1 cellular context compared by ENCODE assay signal in the genomic region with DNA sequence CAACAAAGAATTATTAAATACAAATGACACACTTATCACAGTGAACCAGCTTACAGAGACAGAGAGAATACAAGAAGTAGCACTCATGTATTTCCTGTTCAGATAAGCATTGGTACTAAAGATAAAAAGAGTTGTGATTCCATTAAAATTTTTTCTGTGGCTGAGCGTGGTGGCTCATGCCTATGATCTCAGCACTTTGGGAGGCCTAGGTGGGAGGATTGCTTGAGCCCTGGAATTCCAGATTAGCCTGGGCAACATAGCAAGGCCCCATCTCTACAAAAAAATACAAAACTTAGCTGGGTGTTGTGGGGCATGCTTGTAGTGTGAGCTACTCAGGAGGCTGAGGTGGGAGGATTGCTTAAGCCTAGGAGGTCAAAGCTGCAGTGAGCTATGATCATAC.
A peak's percentile ranks its signal among the peaks of the same experiment; 100 is the strongest.
TF ChIP-seq lines count a peak whose summit lies in the region.

No MANE protein-coding gene starts in this region.

TF ChIP-seq in K562, 482 proteins besides CTCF, POLR2A, EP300 and RAD21 (continued from another document and continues in another):
- TF ChIP-seq SMARCC2 (IDR thresholded peaks at IDR 0.05; ENCODE audit: low read depth) (no peak), FOXA3 (CRISPR knock-in tag; conservative IDR thresholded peaks at IDR 0.05 in 1 of 2, IDR thresholded peaks at IDR 0.05 in 1 of 2) (no peak), ZNF239 (CRISPR knock-in tag; IDR thresholded peaks at IDR 0.05) (no peak), HDAC1 (IDR thresholded peaks at IDR 0.05) (no peak), ZNF707 (CRISPR knock-in tag; conservative IDR thresholded peaks at IDR 0.05) (no peak), ZNF75A (CRISPR knock-in tag; IDR thresholded peaks at IDR 0.05) (no peak), KLF16 (IDR thresholded peaks at IDR 0.05) (0 out of 2 replicates have a peak, but pooled peaks have one; percentile 10), CBX3 (IDR thresholded peaks at IDR 0.05; ENCODE audit: borderline replicate concordance in 1 of 2, low read length in 2 of 2) (0 out of 3 replicates have a peak, but pooled peaks of 1 of the 2 experiments have one; percentile 23), NCOR1 (IDR thresholded peaks at IDR 0.05) (peak; percentile 54; the same call in 1 of the 2 replicates), PML (IDR thresholded peaks at IDR 0.05; ENCODE audit: low read length) (no peak), PTTG1 (tag; IDR thresholded peaks at IDR 0.05; ENCODE audit: low read depth) (no peak), SMARCA5 (IDR thresholded peaks at IDR 0.05) (peak; percentile 63; the same call in 1 of the 2 replicates), CHD2 (IDR thresholded peaks at IDR 0.05; ENCODE audit: low read depth, low read length) (no peak), ZNF232 (CRISPR knock-in tag; IDR thresholded peaks at IDR 0.05) (no peak), RBM14 (IDR thresholded peaks at IDR 0.05; ENCODE audit: borderline replicate concordance, insufficient read depth, low read depth, low read length) (no peak), KDM1A (IDR thresholded peaks at IDR 0.05) (peak; percentile 64 to 77), KDM4B (IDR thresholded peaks at IDR 0.05; ENCODE audit: borderline replicate concordance in 2 of 2, low read depth in 1 of 2) (no peak), ZNF584 (CRISPR knock-in tag; IDR thresholded peaks at IDR 0.05; ENCODE audit: low read depth) (no peak), NFIX (CRISPR knock-in tag; IDR thresholded peaks at IDR 0.05; ENCODE audit: low read depth) (no peak), FOXJ2 (tag; IDR thresholded peaks at IDR 0.05) (no peak), RUNX1 (IDR thresholded peaks at IDR 0.05; ENCODE audit: low read depth) (no peak), HDAC8 (tag; IDR thresholded peaks at IDR 0.05) (no peak), COPS2 (conservative IDR thresholded peaks at IDR 0.05) (no peak), FOXM1 (IDR thresholded peaks at IDR 0.05; ENCODE audit: low read depth) (peak; percentile 56; the same call in 1 of the 2 replicates), FOXM1 (CRISPR knock-in tag; IDR thresholded peaks at IDR 0.05; ENCODE audit: low read depth) (no peak), CTBP1 (IDR thresholded peaks at IDR 0.05; ENCODE audit: borderline replicate concordance) (no peak), PPARD (CRISPR knock-in tag; IDR thresholded peaks at IDR 0.05) (no peak), RBM25 (IDR thresholded peaks at IDR 0.05; ENCODE audit: low read depth, low read length, severe bottlenecking) (peak; percentile 47), CEBPG (CRISPR knock-in tag; IDR thresholded peaks at IDR 0.05) (no peak), CEBPG (tag; conservative IDR thresholded peaks at IDR 0.05 in 1 of 2, IDR thresholded peaks at IDR 0.05 in 1 of 2) (no peak), BRCA1 (IDR thresholded peaks at IDR 0.05) (no peak), BRCA1 (CRISPR knock-in tag; IDR thresholded peaks at IDR 0.05) (no peak), GATA2 (CRISPR knock-in tag; IDR thresholded peaks at IDR 0.05) (no peak), KAT7 (CRISPR knock-in tag; IDR thresholded peaks at IDR 0.05; ENCODE audit: borderline replicate concordance) (no peak), MCM2 (IDR thresholded peaks at IDR 0.05; ENCODE audit: low read depth) (no peak), PHTF2 (CRISPR knock-in tag; IDR thresholded peaks at IDR 0.05) (no peak), ZNF24 (IDR thresholded peaks at IDR 0.05) (no peak), HDGF (IDR thresholded peaks at IDR 0.05) (no peak), ZNF134 (CRISPR knock-in tag; conservative IDR thresholded peaks at IDR 0.05) (no peak), KLF13 (tag; IDR thresholded peaks at IDR 0.05; ENCODE audit: borderline replicate concordance, low read depth) (no peak), HSF4 (CRISPR knock-in tag; IDR thresholded peaks at IDR 0.05; ENCODE audit: borderline replicate concordance) (no peak), MTA3 (IDR thresholded peaks at IDR 0.05; ENCODE audit: borderline replicate concordance) (no peak), SMARCE1 (IDR thresholded peaks at IDR 0.05) (peak; percentile 29; the same call in 1 of the 2 replicates)
- TF ChIP-seq, protein P1, sequence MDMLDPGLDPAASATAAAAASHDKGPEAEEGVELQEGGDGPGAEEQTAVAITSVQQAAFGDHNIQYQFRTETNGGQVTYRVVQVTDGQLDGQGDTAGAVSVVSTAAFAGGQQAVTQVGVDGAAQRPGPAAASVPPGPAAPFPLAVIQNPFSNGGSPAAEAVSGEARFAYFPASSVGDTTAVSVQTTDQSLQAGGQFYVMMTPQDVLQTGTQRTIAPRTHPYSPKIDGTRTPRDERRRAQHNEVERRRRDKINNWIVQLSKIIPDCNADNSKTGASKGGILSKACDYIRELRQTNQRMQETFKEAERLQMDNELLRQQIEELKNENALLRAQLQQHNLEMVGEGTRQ (CRISPR knock-in tag; IDR thresholded peaks at IDR 0.05) = no peak
- TF ChIP-seq, protein P2, sequence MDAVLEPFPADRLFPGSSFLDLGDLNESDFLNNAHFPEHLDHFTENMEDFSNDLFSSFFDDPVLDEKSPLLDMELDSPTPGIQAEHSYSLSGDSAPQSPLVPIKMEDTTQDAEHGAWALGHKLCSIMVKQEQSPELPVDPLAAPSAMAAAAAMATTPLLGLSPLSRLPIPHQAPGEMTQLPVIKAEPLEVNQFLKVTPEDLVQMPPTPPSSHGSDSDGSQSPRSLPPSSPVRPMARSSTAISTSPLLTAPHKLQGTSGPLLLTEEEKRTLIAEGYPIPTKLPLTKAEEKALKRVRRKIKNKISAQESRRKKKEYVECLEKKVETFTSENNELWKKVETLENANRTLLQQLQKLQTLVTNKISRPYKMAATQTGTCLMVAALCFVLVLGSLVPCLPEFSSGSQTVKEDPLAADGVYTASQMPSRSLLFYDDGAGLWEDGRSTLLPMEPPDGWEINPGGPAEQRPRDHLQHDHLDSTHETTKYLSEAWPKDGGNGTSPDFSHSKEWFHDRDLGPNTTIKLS (IDR thresholded peaks at IDR 0.05; ENCODE audit: borderline replicate concordance, low read depth) = no peak
- TF ChIP-seq, protein P3, sequence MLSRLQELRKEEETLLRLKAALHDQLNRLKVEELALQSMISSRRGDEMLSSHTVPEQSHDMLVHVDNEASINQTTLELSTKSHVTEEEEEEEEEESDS (CRISPR knock-in tag; IDR thresholded peaks at IDR 0.05) = no peak
- TF ChIP-seq, protein P4, sequence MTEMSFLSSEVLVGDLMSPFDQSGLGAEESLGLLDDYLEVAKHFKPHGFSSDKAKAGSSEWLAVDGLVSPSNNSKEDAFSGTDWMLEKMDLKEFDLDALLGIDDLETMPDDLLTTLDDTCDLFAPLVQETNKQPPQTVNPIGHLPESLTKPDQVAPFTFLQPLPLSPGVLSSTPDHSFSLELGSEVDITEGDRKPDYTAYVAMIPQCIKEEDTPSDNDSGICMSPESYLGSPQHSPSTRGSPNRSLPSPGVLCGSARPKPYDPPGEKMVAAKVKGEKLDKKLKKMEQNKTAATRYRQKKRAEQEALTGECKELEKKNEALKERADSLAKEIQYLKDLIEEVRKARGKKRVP (CRISPR knock-in tag; IDR thresholded peaks at IDR 0.05) = no peak
- TF ChIP-seq, protein P5, sequence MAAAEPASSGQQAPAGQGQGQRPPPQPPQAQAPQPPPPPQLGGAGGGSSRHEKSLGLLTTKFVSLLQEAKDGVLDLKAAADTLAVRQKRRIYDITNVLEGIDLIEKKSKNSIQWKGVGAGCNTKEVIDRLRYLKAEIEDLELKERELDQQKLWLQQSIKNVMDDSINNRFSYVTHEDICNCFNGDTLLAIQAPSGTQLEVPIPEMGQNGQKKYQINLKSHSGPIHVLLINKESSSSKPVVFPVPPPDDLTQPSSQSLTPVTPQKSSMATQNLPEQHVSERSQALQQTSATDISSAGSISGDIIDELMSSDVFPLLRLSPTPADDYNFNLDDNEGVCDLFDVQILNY (CRISPR knock-in tag; IDR thresholded peaks at IDR 0.05) = no peak
- TF ChIP-seq, protein P6, sequence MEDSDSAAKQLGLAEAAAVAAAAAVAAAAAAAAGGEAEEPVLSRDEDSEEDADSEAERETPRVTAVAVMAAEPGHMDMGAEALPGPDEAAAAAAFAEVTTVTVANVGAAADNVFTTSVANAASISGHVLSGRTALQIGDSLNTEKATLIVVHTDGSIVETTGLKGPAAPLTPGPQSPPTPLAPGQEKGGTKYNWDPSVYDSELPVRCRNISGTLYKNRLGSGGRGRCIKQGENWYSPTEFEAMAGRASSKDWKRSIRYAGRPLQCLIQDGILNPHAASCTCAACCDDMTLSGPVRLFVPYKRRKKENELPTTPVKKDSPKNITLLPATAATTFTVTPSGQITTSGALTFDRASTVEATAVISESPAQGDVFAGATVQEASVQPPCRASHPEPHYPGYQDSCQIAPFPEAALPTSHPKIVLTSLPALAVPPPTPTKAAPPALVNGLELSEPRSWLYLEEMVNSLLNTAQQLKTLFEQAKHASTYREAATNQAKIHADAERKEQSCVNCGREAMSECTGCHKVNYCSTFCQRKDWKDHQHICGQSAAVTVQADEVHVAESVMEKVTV (CRISPR knock-in tag; IDR thresholded peaks at IDR 0.05) = no peak
- TF ChIP-seq, protein P7, sequence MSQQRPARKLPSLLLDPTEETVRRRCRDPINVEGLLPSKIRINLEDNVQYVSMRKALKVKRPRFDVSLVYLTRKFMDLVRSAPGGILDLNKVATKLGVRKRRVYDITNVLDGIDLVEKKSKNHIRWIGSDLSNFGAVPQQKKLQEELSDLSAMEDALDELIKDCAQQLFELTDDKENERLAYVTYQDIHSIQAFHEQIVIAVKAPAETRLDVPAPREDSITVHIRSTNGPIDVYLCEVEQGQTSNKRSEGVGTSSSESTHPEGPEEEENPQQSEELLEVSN (IDR thresholded peaks at IDR 0.05; ENCODE audit: borderline replicate concordance in 1 of 2, extremely low read depth in 1 of 2, insufficient read depth in 1 of 2, insufficient read length in 1 of 2, low read depth in 1 of 2, low read length in 1 of 2, poor library complexity in 1 of 2, severe bottlenecking in 1 of 2) = no peak
- TF ChIP-seq, protein P8, sequence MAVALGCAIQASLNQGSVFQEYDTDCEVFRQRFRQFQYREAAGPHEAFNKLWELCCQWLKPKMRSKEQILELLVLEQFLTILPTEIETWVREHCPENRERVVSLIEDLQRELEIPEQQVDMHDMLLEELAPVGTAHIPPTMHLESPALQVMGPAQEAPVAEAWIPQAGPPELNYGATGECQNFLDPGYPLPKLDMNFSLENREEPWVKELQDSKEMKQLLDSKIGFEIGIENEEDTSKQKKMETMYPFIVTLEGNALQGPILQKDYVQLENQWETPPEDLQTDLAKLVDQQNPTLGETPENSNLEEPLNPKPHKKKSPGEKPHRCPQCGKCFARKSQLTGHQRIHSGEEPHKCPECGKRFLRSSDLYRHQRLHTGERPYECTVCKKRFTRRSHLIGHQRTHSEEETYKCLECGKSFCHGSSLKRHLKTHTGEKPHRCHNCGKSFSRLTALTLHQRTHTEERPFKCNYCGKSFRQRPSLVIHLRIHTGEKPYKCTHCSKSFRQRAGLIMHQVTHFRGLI (CRISPR knock-in tag; IDR thresholded peaks at IDR 0.05) = no peak
- TF ChIP-seq, protein P9, sequence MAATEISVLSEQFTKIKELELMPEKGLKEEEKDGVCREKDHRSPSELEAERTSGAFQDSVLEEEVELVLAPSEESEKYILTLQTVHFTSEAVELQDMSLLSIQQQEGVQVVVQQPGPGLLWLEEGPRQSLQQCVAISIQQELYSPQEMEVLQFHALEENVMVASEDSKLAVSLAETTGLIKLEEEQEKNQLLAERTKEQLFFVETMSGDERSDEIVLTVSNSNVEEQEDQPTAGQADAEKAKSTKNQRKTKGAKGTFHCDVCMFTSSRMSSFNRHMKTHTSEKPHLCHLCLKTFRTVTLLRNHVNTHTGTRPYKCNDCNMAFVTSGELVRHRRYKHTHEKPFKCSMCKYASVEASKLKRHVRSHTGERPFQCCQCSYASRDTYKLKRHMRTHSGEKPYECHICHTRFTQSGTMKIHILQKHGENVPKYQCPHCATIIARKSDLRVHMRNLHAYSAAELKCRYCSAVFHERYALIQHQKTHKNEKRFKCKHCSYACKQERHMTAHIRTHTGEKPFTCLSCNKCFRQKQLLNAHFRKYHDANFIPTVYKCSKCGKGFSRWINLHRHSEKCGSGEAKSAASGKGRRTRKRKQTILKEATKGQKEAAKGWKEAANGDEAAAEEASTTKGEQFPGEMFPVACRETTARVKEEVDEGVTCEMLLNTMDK (IDR thresholded peaks at IDR 0.05; ENCODE audit: borderline replicate concordance, insufficient read depth, low read depth, low read length, poor library complexity, severe bottlenecking) = no peak
- TF ChIP-seq, protein P10, sequence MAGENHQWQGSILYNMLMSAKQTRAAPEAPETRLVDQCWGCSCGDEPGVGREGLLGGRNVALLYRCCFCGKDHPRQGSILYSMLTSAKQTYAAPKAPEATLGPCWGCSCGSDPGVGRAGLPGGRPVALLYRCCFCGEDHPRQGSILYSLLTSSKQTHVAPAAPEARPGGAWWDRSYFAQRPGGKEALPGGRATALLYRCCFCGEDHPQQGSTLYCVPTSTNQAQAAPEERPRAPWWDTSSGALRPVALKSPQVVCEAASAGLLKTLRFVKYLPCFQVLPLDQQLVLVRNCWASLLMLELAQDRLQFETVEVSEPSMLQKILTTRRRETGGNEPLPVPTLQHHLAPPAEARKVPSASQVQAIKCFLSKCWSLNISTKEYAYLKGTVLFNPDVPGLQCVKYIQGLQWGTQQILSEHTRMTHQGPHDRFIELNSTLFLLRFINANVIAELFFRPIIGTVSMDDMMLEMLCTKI (IDR thresholded peaks at IDR 0.05; ENCODE audit: partially characterized antibody) = no peak
